In genomic region chr5:58582004-58582403, GRCh38 we compare ENCODE assay signal across 1 cellular context.
TF ChIP-seq lines count a peak whose summit lies in the region.

No MANE protein-coding gene starts in this region.

TF ChIP-seq in HEK293, 187 proteins besides CTCF, POLR2A, EP300 and RAD21 (continued from another document and continues in another):
- TF ChIP-seq ZBTB10 (tag by site-specific recombination; IDR thresholded peaks at IDR 0.05) = 0 out of 2 replicates have a peak, but pooled peaks have one; percentile 20
- TF ChIP-seq ZNF639 (tag by site-specific recombination; IDR thresholded peaks at IDR 0.05) = no peak
- TF ChIP-seq ZNF133 (tag by site-specific recombination; IDR thresholded peaks at IDR 0.05) = peak; percentile 72
- TF ChIP-seq ZNF571 (tag by site-specific recombination; IDR thresholded peaks at IDR 0.05) = no peak
- no peak for TF ChIP-seq ZNF76 (tag by site-specific recombination; IDR thresholded peaks at IDR 0.05; ENCODE audit: borderline replicate concordance, low read depth)
- no peak for TF ChIP-seq ZBTB17 (tag by site-specific recombination; IDR thresholded peaks at IDR 0.05)
- TF ChIP-seq SP2 (tag by site-specific recombination; IDR thresholded peaks at IDR 0.05) = peak; percentile 62
- TF ChIP-seq ZBTB6 (tag by site-specific recombination; IDR thresholded peaks at IDR 0.05) = peak; percentile 41; the same call in 1 of the 2 replicates
- no peak for TF ChIP-seq ZNF311 (tag by site-specific recombination; IDR thresholded peaks at IDR 0.05; ENCODE audit: borderline replicate concordance)
- no peak for TF ChIP-seq SETDB1 (IDR thresholded peaks at IDR 0.05; ENCODE audit: insufficient read length, low read length)
- TF ChIP-seq TCF7L2 (IDR thresholded peaks at IDR 0.05; ENCODE audit: borderline replicate concordance, low read depth, low read length) = no peak
- peak; percentile 72; the same call in 1 of the 2 replicates for TF ChIP-seq ZNF404 (tag by site-specific recombination; IDR thresholded peaks at IDR 0.05)
- TF ChIP-seq ZBTB20 (tag by site-specific recombination; IDR thresholded peaks at IDR 0.05) = peak; percentile 82
- TF ChIP-seq ZNF211 (tag by site-specific recombination; IDR thresholded peaks at IDR 0.05; ENCODE audit: low read depth) = no peak
- peak; percentile 99 for TF ChIP-seq ZBTB48 (tag by site-specific recombination; IDR thresholded peaks at IDR 0.05)
- no peak for TF ChIP-seq ZNF157 (tag by site-specific recombination; IDR thresholded peaks at IDR 0.05)
- no peak for TF ChIP-seq ZNF341 (tag by site-specific recombination; IDR thresholded peaks at IDR 0.05; ENCODE audit: low read depth)
- TF ChIP-seq FEZF1 (tag by site-specific recombination; IDR thresholded peaks at IDR 0.05) = no peak
- TF ChIP-seq ZNF518A (tag by site-specific recombination; conservative IDR thresholded peaks at IDR 0.05; ENCODE audit: low read depth) = no peak
- no peak for TF ChIP-seq ZNF350 (tag by site-specific recombination; IDR thresholded peaks at IDR 0.05)
- TF ChIP-seq PRDM10 (tag by site-specific recombination; IDR thresholded peaks at IDR 0.05) = peak; percentile 90
- no peak for TF ChIP-seq ZNF132 (tag by site-specific recombination; IDR thresholded peaks at IDR 0.05; ENCODE audit: borderline replicate concordance)
- TF ChIP-seq ZNF843 (tag by site-specific recombination; IDR thresholded peaks at IDR 0.05) = no peak
- TF ChIP-seq ZNF558 (tag by site-specific recombination; IDR thresholded peaks at IDR 0.05) = no peak
- TF ChIP-seq ZNF704 (tag by site-specific recombination; IDR thresholded peaks at IDR 0.05) = no peak
- TF ChIP-seq ZFP69B (tag by site-specific recombination; IDR thresholded peaks at IDR 0.05) = no peak
- no peak for TF ChIP-seq SCRT1 (tag by site-specific recombination; IDR thresholded peaks at IDR 0.05; ENCODE audit: borderline replicate concordance)
- TF ChIP-seq ZNF202 (tag by site-specific recombination; IDR thresholded peaks at IDR 0.05; ENCODE audit: borderline replicate concordance) = no peak
- peak; percentile 74 for TF ChIP-seq ZNF366 (tag by site-specific recombination; conservative IDR thresholded peaks at IDR 0.05)
- TF ChIP-seq ZNF488 (tag by site-specific recombination; IDR thresholded peaks at IDR 0.05) = no peak
- TF ChIP-seq KLF7 (tag by site-specific recombination; IDR thresholded peaks at IDR 0.05; ENCODE audit: borderline replicate concordance) = no peak
- no peak for TF ChIP-seq ZNF548 (tag by site-specific recombination; IDR thresholded peaks at IDR 0.05)
- TF ChIP-seq ZNF423 (tag by site-specific recombination; IDR thresholded peaks at IDR 0.05) = no peak
- no peak for TF ChIP-seq KLF8 (tag by site-specific recombination; IDR thresholded peaks at IDR 0.05)
- TF ChIP-seq PRDM6 (tag by site-specific recombination; IDR thresholded peaks at IDR 0.05) = no peak
- no peak for TF ChIP-seq GLI4 (tag by site-specific recombination; IDR thresholded peaks at IDR 0.05)
- TF ChIP-seq GLIS1 (tag by site-specific recombination; IDR thresholded peaks at IDR 0.05) = no peak
- TF ChIP-seq TSHZ1 (tag by site-specific recombination; IDR thresholded peaks at IDR 0.05; ENCODE audit: borderline replicate concordance) = 0 out of 2 replicates have a peak, but pooled peaks have one; percentile 17
